ENCODE assay signal across 8 cellular contexts in the genomic region with DNA sequence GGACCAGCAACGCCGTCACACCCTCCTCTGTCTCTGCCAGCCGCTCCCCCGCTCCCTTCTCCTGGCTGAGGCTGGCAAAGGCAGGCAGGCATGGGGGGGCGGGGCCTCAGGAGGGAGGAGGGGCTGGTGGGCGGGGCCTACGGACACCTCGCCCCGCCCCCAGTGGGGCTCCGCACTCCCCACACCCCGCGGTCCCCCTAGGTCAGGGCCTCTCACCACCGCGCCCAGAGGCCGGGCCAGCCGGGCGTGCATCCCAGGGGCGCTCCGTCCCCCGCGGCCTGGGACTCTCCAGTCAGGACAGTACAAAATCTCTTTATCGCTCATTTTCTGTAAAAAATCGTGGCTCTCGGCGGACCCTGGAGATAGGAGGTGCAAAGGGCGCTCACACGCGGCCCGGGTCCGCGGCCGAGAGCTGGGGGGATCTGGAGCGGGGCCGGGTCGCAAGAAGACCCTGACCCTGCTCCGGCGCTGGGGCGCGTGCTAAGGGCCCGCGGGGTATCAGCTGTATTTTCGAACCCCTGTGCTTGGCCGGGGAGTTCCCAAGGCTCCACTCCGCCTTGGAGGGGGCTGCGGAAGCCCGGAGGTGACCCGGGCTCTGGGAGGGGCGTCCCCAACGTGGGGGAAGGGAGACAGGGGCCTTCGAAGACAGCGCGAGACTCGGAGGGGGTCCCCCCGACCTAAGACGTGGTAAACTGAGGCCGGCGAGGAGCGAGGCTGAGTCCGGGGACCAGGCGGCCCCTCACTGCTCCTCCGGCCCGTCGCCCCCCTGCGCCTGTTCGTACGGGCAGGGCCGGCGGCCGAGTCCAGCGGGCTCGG. TPM values are rescaled to one million over a fixed set of nuclear protein-coding genes. Genes with fewer than 3 reads are reported as not detected.
A peak's percentile ranks its signal among the peaks of the same experiment; 100 is the strongest.
DNase-seq lines count a peak whose midpoint lies in the region; TF ChIP-seq lines count a peak whose summit lies in the region.
"Not testable (repeated sequence)": the region's sequence is repeated elsewhere in the genome, so short reads cannot be mapped to it uniquely, and the experiment has no call there.

No MANE protein-coding gene starts in this region.

- DNase-seq in AG04450 (ENCODE audit: low read depth, low spot score); Peyer's patch; coronary artery (ENCODE audit: low spot score); cardiac muscle cell (ENCODE audit: low read depth in 1 of 2, low spot score in 1 of 2); smooth muscle cell (lab: John Stamatoyannopoulos, UW; ENCODE audit: unreplicated experiment): not testable (repeated sequence)
- DNase-seq in GM10266 (ENCODE audit: extremely low spot score): peak; percentile 20
- DNase-seq in activated naive CD4-positive, alpha-beta T cell treated with anti-CD3 and anti-CD28 coated beads for 36 hours: peak; percentile 27

- H3K36me3 ChIP-seq in Peyer's patch; cardiac muscle cell; muscle layer of duodenum (ENCODE audit: control insufficient read depth in 1 of 2, insufficient read depth in 2 of 2, low read length in 2 of 2); smooth muscle cell (ENCODE audit: low read depth): not testable (repeated sequence)

- H3K9me3 Mint-ChIP-seq in activated naive CD4-positive, alpha-beta T cell treated with anti-CD3 and anti-CD28 coated beads for 36 hours: not testable (repeated sequence)

- H3K27ac Mint-ChIP-seq in activated naive CD4-positive, alpha-beta T cell treated with anti-CD3 and anti-CD28 coated beads for 36 hours: not testable (repeated sequence)

- TF ChIP-seq POLR2A in Peyer's patch (IDR thresholded peaks at IDR 0.05): not testable (repeated sequence)

- H3K79me2 ChIP-seq in smooth muscle cell (ENCODE audit: low read depth): not testable (repeated sequence)

- not testable (repeated sequence) for TF ChIP-seq CTCF in AG04450 (IDR thresholded peaks at IDR 0.05; ENCODE audit: low read depth, low read length); GM10266 (IDR thresholded peaks at IDR 0.05; ENCODE audit: control insufficient read depth, insufficient read depth, low read depth, missing control alignments); Peyer's patch (IDR thresholded peaks at IDR 0.05); coronary artery (IDR thresholded peaks at IDR 0.05); cardiac muscle cell (IDR thresholded peaks at IDR 0.05; ENCODE audit: low read depth, low read length); smooth muscle cell (IDR thresholded peaks at IDR 0.05; ENCODE audit: borderline replicate concordance, insufficient read depth, poor library complexity, severe bottlenecking)

- peak overlapping the region; percentile 72 for H2AFZ ChIP-seq in smooth muscle cell (ENCODE audit: low read depth)

- not testable (repeated sequence) for H3K27me3 ChIP-seq in AG04450 (ENCODE audit: control insufficient read depth, insufficient read depth, low read length); Peyer's patch; muscle layer of duodenum (ENCODE audit: low read depth, low read length); smooth muscle cell (ENCODE audit: low read depth)
- peaks cover 28% of the 10 kb centered on the region for H3K27me3 ChIP-seq in cardiac muscle cell

- H3K27me3 Mint-ChIP-seq in activated naive CD4-positive, alpha-beta T cell treated with anti-CD3 and anti-CD28 coated beads for 36 hours (ENCODE audit: low read depth): not testable (repeated sequence)

- CTCF ChIA-PET in AG04450 (lab: Charles Lee): not testable (repeated sequence)
- CTCF ChIA-PET in activated naive CD4-positive, alpha-beta T cell treated with anti-CD3 and anti-CD28 coated beads for 36 hours (lab: Charles Lee): interaction anchor here (0.6 kb wide), 1 partner anchor 221 kb away, joined by 3 read pairs; no protein-coding TSS in a partner anchor

- H3F3A ChIP-seq in smooth muscle cell (ENCODE audit: low read depth): not testable (repeated sequence)

- WGBS in smooth muscle cell (ENCODE audit: low lambda C conversion rate): 1% methylated on average over 47 of the region's 71 CpGs

- POLR2A ChIA-PET in AG04450 (lab: Yijun Ruan, JAX): not testable (repeated sequence)

- not testable (repeated sequence) for H3K4me1 Mint-ChIP-seq in activated naive CD4-positive, alpha-beta T cell treated with anti-CD3 and anti-CD28 coated beads for 36 hours (ENCODE audit: low read depth)

- H3K4me3 Mint-ChIP-seq in activated naive CD4-positive, alpha-beta T cell treated with anti-CD3 and anti-CD28 coated beads for 36 hours: peak overlapping the region; percentile 67

- H3K27ac ChIP-seq in AG04450 (ENCODE audit: low read depth, low read length); Peyer's patch; coronary artery; cardiac muscle cell; muscle layer of duodenum (ENCODE audit: low read length); smooth muscle cell (ENCODE audit: low read depth): not testable (repeated sequence)

- H3K36me3 Mint-ChIP-seq in activated naive CD4-positive, alpha-beta T cell treated with anti-CD3 and anti-CD28 coated beads for 36 hours (ENCODE audit: low read depth): not testable (repeated sequence)

- not testable (repeated sequence) for H3K4me1 ChIP-seq in Peyer's patch; cardiac muscle cell (ENCODE audit: low read depth); muscle layer of duodenum (ENCODE audit: control insufficient read depth in 1 of 2, insufficient read depth in 2 of 2, low read length in 2 of 2); smooth muscle cell (ENCODE audit: low read depth)

- intact Hi-C loops in activated naive CD4-positive, alpha-beta T cell treated with anti-CD3 and anti-CD28 coated beads for 36 hours (cut with micrococcal nuclease): loop anchor here (2.0 to 10.0 kb wide), 4 partner anchors 418 to 850 kb away; a partner anchor contains a TSS

- not testable (repeated sequence) for H3K9ac ChIP-seq in smooth muscle cell (ENCODE audit: low read depth)

- peak overlapping the region; percentile 32 for H3K4me3 ChIP-seq in AG04450 (ENCODE audit: low read depth, low read length)
- peak overlapping the region; percentile 10 to 48 (median 39) for H3K4me3 ChIP-seq in Peyer's patch
- H3K4me3 ChIP-seq in coronary artery: peak overlapping the region; percentile 62
- H3K4me3 ChIP-seq in cardiac muscle cell: peak overlapping the region; percentile 18
- peak overlapping the region; percentile 21 to 66 for H3K4me3 ChIP-seq in muscle layer of duodenum (ENCODE audit: low read depth in 1 of 2, low read length in 2 of 2)
- peak overlapping the region; percentile 45 for H3K4me3 ChIP-seq in smooth muscle cell

- not testable (repeated sequence) for H3K9me3 ChIP-seq in AG04450 (ENCODE audit: control insufficient read depth, insufficient read depth, low read length); Peyer's patch; cardiac muscle cell (ENCODE audit: low read depth); muscle layer of duodenum (ENCODE audit: control insufficient read depth in 1 of 2, low read length in 2 of 2); smooth muscle cell (replicated peaks; ENCODE audit: low read depth)

- H3K4me2 ChIP-seq in smooth muscle cell: peak overlapping the region; percentile 85

- H4K20me1 ChIP-seq in smooth muscle cell (ENCODE audit: low read depth): not testable (repeated sequence)

RNA-seq across cellular contexts. Expression of a gene that starts 28.9 kb away (rescaled TPM):
- polyA plus RNA-seq in AG04450 (2011; rRNA removed): 44.1 and 47.1 TPM in 2 replicates
- polyA minus RNA-seq in AG04450 (2011; rRNA and poly(A)+ RNA removed): 35.4 and 39.1 TPM in 2 replicates
- 100 to 1,000 TPM in 3 of 4 donors, 10 to 100 TPM in 1; 73.7 to 253 (median 131) TPM for total RNA-seq in Peyer's patch
- total RNA-seq in activated naive CD4-positive, alpha-beta T cell treated with anti-CD3 and anti-CD28 coated beads for 36 hours: 10 to 100 TPM; 66.1 to 68.6 TPM
- total RNA-seq in cardiac muscle cell: 19.8 and 26.6 TPM in 2 replicates
- polyA plus RNA-seq in cardiac muscle cell: 32.9 and 36.5 TPM in 2 replicates
- total RNA-seq in smooth muscle cell: 32.0 TPM in 2 replicates
- 28.0 and 36.9 TPM in 2 replicates for polyA plus RNA-seq in smooth muscle cell
